In genomic region chr22:39246217-39246616, GRCh38 we compare ENCODE assay signal across 18 cellular contexts. TPM values are rescaled to one million over a fixed set of nuclear protein-coding genes. Genes with fewer than 3 reads are reported as not detected.
DNase-seq lines count a peak whose midpoint lies in the region; ATAC-seq, FAIRE-seq and TF ChIP-seq lines count a peak whose summit lies in the region.
"Had no signal": no experiment of that assay in that cellular context is flagged by ENCODE, and none has a peak within 500 bp of the region (broad histone marks: within the 10 kb centered on the region; RNA-seq: fewer than 3 reads in every experiment).

No MANE protein-coding gene starts in this region.

- FAIRE-seq in K562 (lab: Jason Lieb, UNC) = peak; percentile 26
- FAIRE-seq: HepG2 had no signal

- H3K4me3 Mint-ChIP-seq in neural crest cell = peak overlapping the region; percentile 68
- H3K4me3 Mint-ChIP-seq in stimulated activated naive CD8-positive, alpha-beta T cell treated with anti-CD3 and anti-CD28 coated beads, Interleukin-15, amount 100 ng/mL, for 72 hours = no peak overlapping the region

- no peaks in the 10 kb centered on the region for H3K27me3 ChIP-seq in right cardiac atrium (ENCODE audit: control insufficient read depth, insufficient read depth)
- peaks cover 0 to 4% of the 10 kb centered on the region in 2 experiments; a peak in 2 of 5 replicates for H3K27me3 ChIP-seq in K562 (ENCODE audit: control insufficient read depth in 2 of 2, insufficient read depth in 2 of 2, low read length in 2 of 2)

- H3K9me3 Mint-ChIP-seq in neural crest cell = no peaks in the 10 kb centered on the region
- no peaks in the 10 kb centered on the region for H3K9me3 Mint-ChIP-seq in stimulated activated naive CD8-positive, alpha-beta T cell treated with anti-CD3 and anti-CD28 coated beads, Interleukin-15, amount 100 ng/mL, for 72 hours

- H3K79me2 ChIP-seq in K562 (ENCODE audit: control insufficient read depth, insufficient read depth, low read length) = no peaks in the 10 kb centered on the region; the same call in 2 of the 3 replicates

- peaks cover 57% of the 10 kb centered on the region for H3K27me3 Mint-ChIP-seq in neural crest cell (ENCODE audit: low read depth)
- H3K27me3 Mint-ChIP-seq in stimulated activated naive CD8-positive, alpha-beta T cell treated with anti-CD3 and anti-CD28 coated beads, Interleukin-15, amount 100 ng/mL, for 72 hours = peaks cover 96% of the 10 kb centered on the region

- BruUV-seq in K562 (replicated peaks; lab: Mats Ljungman, UMichigan) = no TSS peak

- H3K4me1 Mint-ChIP-seq in neural crest cell = peaks cover 11% of the 10 kb centered on the region
- H3K4me1 Mint-ChIP-seq in stimulated activated naive CD8-positive, alpha-beta T cell treated with anti-CD3 and anti-CD28 coated beads, Interleukin-15, amount 100 ng/mL, for 72 hours = peaks cover 48% of the 10 kb centered on the region

- no peak overlapping the region for H3K4me3 ChIP-seq in right cardiac atrium (ENCODE audit: low read length)
- H3K4me3 ChIP-seq in K562 = no peak overlapping the region
- H3K4me3 ChIP-seq: BLaER1 had no signal

- WGBS in right cardiac atrium = 73% methylated on average over 3 of the region's 3 CpGs
- WGBS in K562 (ENCODE audit: insufficient coverage, low coverage, missing lambda C conversion rate) = 23% methylated on average over 3 of the region's 3 CpGs

- no peaks in the 10 kb centered on the region for H3K36me3 ChIP-seq in K562 (ENCODE audit: control insufficient read depth, insufficient read depth, low read length)
- H3K36me3 ChIP-seq: BLaER1 had no signal

- TF ChIP-seq RAD21 in K562 (CRISPR knock-in tag; conservative IDR thresholded peaks at IDR 0.05 in 1 of 2, IDR thresholded peaks at IDR 0.05 in 1 of 2) = no peak

- H3K9me3 ChIP-seq in right cardiac atrium (ENCODE audit: control insufficient read depth, low read length) (no peaks in the 10 kb centered on the region), K562 (replicated peaks; ENCODE audit: control insufficient read depth, insufficient read depth, low read depth, low read length) (no peaks in the 10 kb centered on the region)

- POLR2A ChIA-PET in K562 (lab: Yijun Ruan, JAX) = no interaction called here

- intact Hi-C loops in right cardiac atrium (cut with DNase I) (loop anchor here in 2 of 4 donors (5.0 to 10.0 kb wide), 3 partner anchors 61 to 71 kb away; partner anchors contain the start of gene RPL3 (in 1 of the 2)), cardiac septum (cut with DNase I) (no loop called here), K562 (cut with micrococcal nuclease) (loop anchor here (10.0 kb wide), 1 partner anchor 59 kb away; no protein-coding TSS in a partner anchor)

- no peaks in the 10 kb centered on the region for H3K36me3 Mint-ChIP-seq in neural crest cell (ENCODE audit: low read depth)

- H3K4me1 ChIP-seq in right cardiac atrium (ENCODE audit: control insufficient read depth, insufficient read depth, low read length) = peaks cover 6% of the 10 kb centered on the region
- peaks cover 16 to 57% of the 10 kb centered on the region in 2 experiments; a peak in 4 of 5 replicates for H3K4me1 ChIP-seq in K562 (replicated peaks in 1 of 2; ENCODE audit: control insufficient read depth in 2 of 2, insufficient read depth in 2 of 2, low read length in 2 of 2)

- in situ Hi-C loops in K562 (cut with MboI) = no loop called here

- DNase-seq in right cardiac atrium (no peak), cardiac septum (ENCODE audit: low spot score) (no peak), K562 (ENCODE audit: extremely low read depth in 1 of 4, low spot score in 3 of 4) (no peak), neural crest cell (ENCODE audit: low read depth, low spot score) (no peak), NCI-H1694 (lab: John Stamatoyannopoulos, UW) (no peak), omental fat pad (ENCODE audit: low spot score) (no peak)
- DNase-seq in stimulated activated naive CD8-positive, alpha-beta T cell treated with anti-CD3 and anti-CD28 coated beads, Interleukin-15, amount 100 ng/mL, for 72 hours = no peak
- DNase-seq: DMS53, H9, NCI-H1092, NCI-H146, NCI-H2081 treated with DMSO at 0.1 percent for 48 hours, NCI-H510A, NCI-H774 had no signal

- H3K9me1 ChIP-seq in K562 (ENCODE audit: control insufficient read depth, insufficient read depth, low read length) = no peaks in the 10 kb centered on the region

- no peak overlapping the region for H3K27ac Mint-ChIP-seq in neural crest cell (ENCODE audit: unreplicated experiment)
- H3K27ac Mint-ChIP-seq in stimulated activated naive CD8-positive, alpha-beta T cell treated with anti-CD3 and anti-CD28 coated beads, Interleukin-15, amount 100 ng/mL, for 72 hours = no peak overlapping the region
- H3K27ac Mint-ChIP-seq: H9 had no signal

- no peak overlapping the region for H2AFZ ChIP-seq in K562 (ENCODE audit: low read depth, low read length)

- CTCF ChIA-PET in K562 (lab: Yijun Ruan, JAX; ENCODE audit: low intra/inter-chr PET ratio) = no interaction called here

- no peak for TF ChIP-seq EP300 in K562 (IDR thresholded peaks at IDR 0.05; ENCODE audit: low read length)

- ATAC-seq in right cardiac atrium (no peak), K562 (no peak), GM18517 (IDR thresholded peaks at IDR 0.05; ENCODE audit: unreplicated experiment) (no peak), omental fat pad (ENCODE audit: low FRiP score) (no peak)
- no peak for ATAC-seq in stimulated activated naive CD8-positive, alpha-beta T cell treated with anti-CD3 and anti-CD28 coated beads, Interleukin-15, amount 100 ng/mL, for 72 hours
- ATAC-seq: HepG2 had no signal

- no peak for TF ChIP-seq CTCF in K562 (IDR thresholded peaks at IDR 0.05 in 2 of 3, conservative IDR thresholded peaks at IDR 0.05 in 1 of 3; ENCODE audit: insufficient read depth in 2 of 3, low read depth in 1 of 3, low read length in 3 of 3)
- TF ChIP-seq CTCF in neural crest cell (conservative IDR thresholded peaks at IDR 0.05) = no peak
- no peak for TF ChIP-seq CTCF in omental fat pad (IDR thresholded peaks at IDR 0.05)

- TF ChIP-seq POLR2A in K562 (conservative IDR thresholded peaks at IDR 0.05) = no peak

- H3K27ac ChIP-seq in right cardiac atrium (ENCODE audit: low read length) (peak overlapping the region; percentile 44), K562 (ENCODE audit: extremely low read depth, low read depth, low read length) (no peak overlapping the region)
- H3K27ac ChIP-seq: BLaER1, KMS-11 had no signal

- no peaks in the 10 kb centered on the region for H4K20me1 ChIP-seq in K562 (replicated peaks; ENCODE audit: control insufficient read depth, insufficient read depth, low read length)

- H3K9ac ChIP-seq in K562 (ENCODE audit: insufficient read depth in 1 of 2, low read depth in 2 of 2, low read length in 2 of 2) = no peak overlapping the region
- H3K9ac ChIP-seq: BLaER1, KMS-11 had no signal

- no peak overlapping the region for H3K4me2 ChIP-seq in K562 (ENCODE audit: insufficient read depth, low read length)
- H3K4me2 ChIP-seq: BLaER1, KMS-11 had no signal

TF ChIP-seq in K562, 482 proteins besides CTCF, POLR2A, EP300 and RAD21:
- no peak for TF ChIP-seq JUN (IDR thresholded peaks at IDR 0.05; ENCODE audit: borderline replicate concordance, low read depth, low read length)
- no peak for TF ChIP-seq JUN (CRISPR knock-in tag; IDR thresholded peaks at IDR 0.05; ENCODE audit: borderline replicate concordance)
- peak; percentile 89 for TF ChIP-seq ZNF121 (CRISPR knock-in tag; conservative IDR thresholded peaks at IDR 0.05)
- no peak for TF ChIP-seq TCFL5 (CRISPR knock-in tag; conservative IDR thresholded peaks at IDR 0.05)

RNA-seq across cellular contexts. Expression of gene PDGFB, which starts 1.4 kb away (rescaled TPM):
- 10 to 100 TPM in 3 of 4 donors, 1 to 10 TPM in 1; 9.3 to 82.1 (median 20.6) TPM for total RNA-seq in right cardiac atrium
- polyA plus RNA-seq in right cardiac atrium = 15.4 TPM
- 21.2 TPM for total RNA-seq in cardiac septum
- 4.7 and 16.7 TPM in 2 replicates for total RNA-seq in K562 (2011; cell fraction: chromatin; rRNA removed; ENCODE audit: low replicate concordance)
- 12.4 and 26.7 TPM in 2 replicates for total RNA-seq in K562 (2011; cell fraction: nucleolus; rRNA removed)
- 8.9 and 13.1 TPM in 2 replicates for total RNA-seq in K562 (2011; cell fraction: nucleoplasm; rRNA removed)
- 0.69 and 1.1 TPM in 2 replicates for total RNA-seq in K562 (2014; rRNA removed)
- total RNA-seq in K562 (2014; rRNA removed; fragmentation: Illumina TruSeq; extraction: Trizol) = 0.13 and 0.22 TPM in 2 replicates
- total RNA-seq in K562 (2015; rRNA removed; fragmentation: Illumina TruSeq; extraction: Trizol) = 0.11 TPM in 1 of 2 replicates, not detected in the other
- 1.2 and 1.4 TPM in 2 replicates for total RNA-seq in K562 (2021)
- polyA plus RNA-seq in K562 (2011; rRNA removed) = 3.6 and 4.0 TPM in 2 replicates
- polyA plus RNA-seq in K562 (2011; cell fraction: cytosol; rRNA removed) = 4.9 and 8.7 TPM in 2 replicates
- 8.4 and 18.7 TPM in 2 replicates for polyA plus RNA-seq in K562 (2011; cell fraction: nucleus; rRNA removed)
- 0.32 and 1.7 TPM in 2 replicates for polyA plus RNA-seq in K562 (2012)
- 0.40 and 0.89 TPM in 2 replicates for polyA plus RNA-seq in K562 (2014; fragmentation: Illumina TruSeq; extraction: Trizol)
- polyA plus RNA-seq in K562 (2014; fragmentation: Nextera tagmentation; extraction: Ambion mirVana) = under 1 TPM; 0.07 to 0.15 TPM
- 0.50 and 0.56 TPM in 2 replicates for polyA plus RNA-seq in K562 (2014; rRNA removed)
- 3.8 and 6.7 TPM in 2 replicates for polyA minus RNA-seq in K562 (2011; rRNA and poly(A)+ RNA removed)
- 7.7 and 8.4 TPM in 2 replicates for polyA minus RNA-seq in K562 (2011; cell fraction: cytosol; rRNA and poly(A)+ RNA removed)
- 3.2 and 4.0 TPM in 2 replicates for polyA minus RNA-seq in K562 (2011; cell fraction: nucleus; rRNA and poly(A)+ RNA removed)
- total RNA-seq in neural crest cell = 0.16 and 0.80 TPM in 2 replicates
- 10 to 100 TPM; 11.6 to 33.1 (median 14.6) TPM for total RNA-seq in omental fat pad
